In the genomic region with DNA sequence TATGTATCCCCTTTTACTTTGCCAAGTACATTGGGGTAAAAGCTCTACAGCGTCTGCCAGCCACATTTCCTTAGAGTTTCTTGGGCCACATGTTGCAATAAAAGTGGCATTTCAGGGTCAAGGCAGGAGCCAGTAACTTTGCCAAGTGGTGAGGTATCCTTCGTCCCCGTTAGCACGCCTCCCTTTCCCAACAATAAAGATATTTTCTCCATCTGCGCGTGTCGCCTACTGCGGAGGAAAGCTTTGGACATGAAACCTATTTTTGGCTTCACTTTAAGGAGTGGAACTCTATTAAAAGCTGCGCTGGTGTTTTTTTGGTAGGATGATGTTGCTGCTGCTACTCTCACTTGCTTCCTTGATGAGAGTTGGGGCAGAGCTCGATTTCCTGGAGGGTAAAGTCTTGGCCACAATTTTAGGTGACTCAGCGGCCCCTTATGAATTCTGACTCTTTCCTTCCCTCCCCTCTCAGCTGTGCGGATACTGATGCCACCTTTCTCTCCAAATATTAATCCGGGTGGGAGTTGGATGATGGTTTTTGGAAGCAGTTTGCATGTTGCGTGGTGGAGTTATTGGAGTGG, we compare ENCODE assay signal across 8 cellular contexts. TPM values are rescaled to one million over a fixed set of nuclear protein-coding genes. Genes with fewer than 3 reads are reported as not detected.
A peak's percentile ranks its signal among the peaks of the same experiment; 100 is the strongest.
DNase-seq lines count a peak whose midpoint lies in the region; ATAC-seq, FAIRE-seq and TF ChIP-seq lines count a peak whose summit lies in the region.

No MANE protein-coding gene starts in this region.

- no peak for TF ChIP-seq CTCF in A549 (IDR thresholded peaks at IDR 0.05)
- no peak for TF ChIP-seq CTCF in HL-60 (IDR thresholded peaks at IDR 0.05; ENCODE audit: insufficient read depth, low read length)
- no peak for TF ChIP-seq CTCF in mucosa of descending colon (IDR thresholded peaks at IDR 0.05)

- peaks cover 18% of the 10 kb centered on the region for H3K36me3 Mint-ChIP-seq in effector memory CD8-positive, alpha-beta T cell (ENCODE audit: insufficient read depth)

- ATAC-seq in A549: peak; percentile 56 to 57
- ATAC-seq in GM18867 (IDR thresholded peaks at IDR 0.05; ENCODE audit: unreplicated experiment): peak; percentile 4
- peak; percentile 34 for ATAC-seq in effector memory CD8-positive, alpha-beta T cell (replicated peaks)
- ATAC-seq in mucosa of descending colon: peak; percentile 28

- no peaks in the 10 kb centered on the region for H3K36me3 ChIP-seq in mucosa of descending colon (ENCODE audit: low read depth)

- H3K9me3 ChIP-seq in A549 (no peaks in the 10 kb centered on the region), mucosa of descending colon (peaks cover 3% of the 10 kb centered on the region)

- no peak for TF ChIP-seq RAD21 in A549 (conservative IDR thresholded peaks at IDR 0.05 in 1 of 2, IDR thresholded peaks at IDR 0.05 in 1 of 2)

- intact Hi-C loops in mucosa of descending colon (cut with DNase I, micrococcal nuclease): no loop called here

- no peaks in the 10 kb centered on the region for H3K9me3 Mint-ChIP-seq in effector memory CD8-positive, alpha-beta T cell

- no peak for TF ChIP-seq POLR2A in A549 (IDR thresholded peaks at IDR 0.05; ENCODE audit: low read length)

- H3K4me3 Mint-ChIP-seq in effector memory CD8-positive, alpha-beta T cell: peak overlapping the region; percentile 95 to 97

- H3K27ac ChIP-seq in A549 (peak overlapping the region; percentile 98 to 99), HL-60 (replicated peaks) (peak overlapping the region; percentile 94)

- CTCF ChIA-PET in A549 (lab: Yijun Ruan, JAX): interaction anchor here (0.9 to 1.9 kb wide), 9 partner anchors 9 to 682 kb away, joined by 3 to 4 read pairs (median 3); no protein-coding TSS in a partner anchor

- peak overlapping the region; percentile 91 for H3K4me3 ChIP-seq in A549
- H3K4me3 ChIP-seq in HL-60 (replicated peaks; ENCODE audit: insufficient read depth, low read length): peak overlapping the region; percentile 96
- H3K4me3 ChIP-seq in mucosa of descending colon: peak overlapping the region; percentile 86

- no peaks in the 10 kb centered on the region for H3K27me3 Mint-ChIP-seq in effector memory CD8-positive, alpha-beta T cell

- no peaks in the 10 kb centered on the region for H3K27me3 ChIP-seq in HL-60 (ENCODE audit: insufficient read depth, poor library complexity, severe bottlenecking)

- 12% methylated on average over 14 of the region's 14 CpGs for WGBS in A549 (ENCODE audit: missing lambda C conversion rate)

- POLR2A ChIA-PET in A549 (lab: Yijun Ruan, JAX): interaction anchor here (0.7 to 2.6 kb wide), 20 partner anchors 8 to 682 kb away, joined by 3 to 48 read pairs (median 4); partner anchors contain the start of genes KLHL42 and MANSC4

- no peak for FAIRE-seq in A549 (lab: Jason Lieb, UNC)

- H3K4me2 ChIP-seq in A549: peak overlapping the region; percentile 76

- H3K27ac Mint-ChIP-seq in effector memory CD8-positive, alpha-beta T cell: peak overlapping the region; percentile 100

- H3K4me1 ChIP-seq in A549: peaks cover 9% of the 10 kb centered on the region
- H3K4me1 ChIP-seq in mucosa of descending colon (ENCODE audit: low read depth): peaks cover 6% of the 10 kb centered on the region

- TF ChIP-seq EP300 in A549 (IDR thresholded peaks at IDR 0.05): no peak

- DNase-seq in A549 (ENCODE audit: low read depth in 1 of 2, low spot score in 1 of 2) (peak in 1 of 2 experiments; percentile 22), HL-60 (ENCODE audit: low read depth in 1 of 2, low spot score in 1 of 2) (peak in 1 of 2 experiments; percentile 26), mucosa of descending colon (peak in 1 of 3 donors; percentile 31), superior temporal gyrus (ENCODE audit: extremely low spot score) (peak; percentile 82), cortex of kidney (lab: John Stamatoyannopoulos, UW) (no peak)
- DNase-seq in activated CD4-positive, CD25-positive, alpha-beta regulatory T cell treated with anti-CD3 and anti-CD28 coated beads, Interleukin-2, amount 50 U/mL, for 16 hours (ENCODE audit: low read depth, low spot score): peak; percentile 22
- DNase-seq in effector memory CD8-positive, alpha-beta T cell: peak in 2 of 3 experiments; percentile 31 to 35

- peaks cover 35 to 48% of the 10 kb centered on the region in 2 donors for H3K4me1 Mint-ChIP-seq in effector memory CD8-positive, alpha-beta T cell (ENCODE audit: low read depth in 2 of 2)

TF ChIP-seq in A549, 52 proteins besides CTCF, POLR2A, EP300 and RAD21:
- TF ChIP-seq CEBPB (IDR thresholded peaks at IDR 0.05) (peak in 1 of 2 experiments; percentile 41; a peak in 1 of 4 replicates), HOXB13 (CRISPR knock-in tag; IDR thresholded peaks at IDR 0.05; ENCODE audit: low read depth) (no peak), ZSCAN20 (CRISPR knock-in tag; IDR thresholded peaks at IDR 0.05) (no peak), RCOR1 (IDR thresholded peaks at IDR 0.05; ENCODE audit: low read depth, low read length) (no peak), FOSB (CRISPR knock-in tag; IDR thresholded peaks at IDR 0.05) (peak; percentile 43; the same call in 1 of the 2 replicates), GATA3 (IDR thresholded peaks at IDR 0.05; ENCODE audit: borderline replicate concordance) (peak; percentile 15; the same call in 1 of the 2 replicates), SMC3 (IDR thresholded peaks at IDR 0.05) (peak; percentile 21; the same call in 1 of the 3 replicates), TFCP2L1 (CRISPR knock-in tag; IDR thresholded peaks at IDR 0.05) (peak; percentile 7; the same call in 1 of the 2 replicates), BHLHE40 (IDR thresholded peaks at IDR 0.05; ENCODE audit: low read depth, low read length) (no peak)

RNA-seq across cellular contexts. Expression of gene CCDC91, which starts 0.9 kb away (rescaled TPM):
- polyA plus RNA-seq in A549 (2011; rRNA removed) (38.1 and 48.1 TPM in 2 replicates), A549 (2017; fragmentation: RNase III; extraction: RNeasy Plus Mini Kit Qiagen cat#74134 plus additional on column Dnase treatment) (25.2 to 26.0 TPM (median 25.6 TPM) in 3 replicates)
- 13.4 and 15.5 TPM in 2 replicates for polyA plus RNA-seq in A549 (2012; cell fraction: cytosol; rRNA removed)
- 4.8 and 6.1 TPM in 2 replicates for polyA plus RNA-seq in A549 (2012; cell fraction: nucleus; rRNA removed)
- 36.2 and 38.4 TPM in 2 replicates for polyA minus RNA-seq in A549 (2011; rRNA and poly(A)+ RNA removed)
- total RNA-seq in mucosa of descending colon: 10 to 100 TPM; 25.0 to 42.5 (median 27.8) TPM

Comparison
In these comparisons a context has a peak if more than half of its experiments do, and no peak if none do; other contexts are left out.
1. ATAC-seq: peak in every context shown above with its lines; median percentile 56 in A549; 34 in effector memory CD8-positive, alpha-beta T cell; 28 in mucosa of descending colon; 4 in GM18867.